In genomic region chr5:50667653-50668403, GRCh38 we compare ENCODE assay signal across 1 cellular context.
TF ChIP-seq lines count a peak whose summit lies in the region.

No MANE protein-coding gene starts in this region.

TF ChIP-seq in GM12878, 131 proteins besides CTCF, POLR2A, EP300 and RAD21 (continued from another document and continues in another):
- TF ChIP-seq BCLAF1 (IDR thresholded peaks at IDR 0.05) = no peak
- no peak for TF ChIP-seq TARDBP (IDR thresholded peaks at IDR 0.05; ENCODE audit: borderline replicate concordance)
- no peak for TF ChIP-seq MYC (IDR thresholded peaks at IDR 0.05; ENCODE audit: insufficient read depth, insufficient read length, insufficient replicate concordance, low read length, severe bottlenecking)
- peak; percentile 89 for TF ChIP-seq MEF2B (IDR thresholded peaks at IDR 0.05; ENCODE audit: partially characterized antibody, poor library complexity, severe bottlenecking)
- peak; percentile 48; the same call in 1 of the 2 replicates for TF ChIP-seq MXI1 (IDR thresholded peaks at IDR 0.05; ENCODE audit: low read depth, low read length)
- TF ChIP-seq STAT1 (conservative IDR thresholded peaks at IDR 0.05) = no peak
- TF ChIP-seq KDM1A (IDR thresholded peaks at IDR 0.05; ENCODE audit: borderline replicate concordance) = no peak
- no peak for TF ChIP-seq STAT3 (IDR thresholded peaks at IDR 0.05; ENCODE audit: low read depth, low read length)
- TF ChIP-seq, protein P1, sequence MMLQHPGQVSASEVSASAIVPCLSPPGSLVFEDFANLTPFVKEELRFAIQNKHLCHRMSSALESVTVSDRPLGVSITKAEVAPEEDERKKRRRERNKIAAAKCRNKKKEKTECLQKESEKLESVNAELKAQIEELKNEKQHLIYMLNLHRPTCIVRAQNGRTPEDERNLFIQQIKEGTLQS (IDR thresholded peaks at IDR 0.05; ENCODE audit: borderline replicate concordance, extremely low read depth, low read depth, low read length) = no peak
- TF ChIP-seq POU2F2 (IDR thresholded peaks at IDR 0.05; ENCODE audit: borderline replicate concordance, low read depth, low read length) = no peak
- TF ChIP-seq NKRF (conservative IDR thresholded peaks at IDR 0.05) = peak; percentile 53
- TF ChIP-seq BCL11A (IDR thresholded peaks at IDR 0.05; ENCODE audit: low read depth, low read length) = 0 out of 2 replicates have a peak, but pooled peaks have one; percentile 45
- TF ChIP-seq SUPT20H (IDR thresholded peaks at IDR 0.05; ENCODE audit: borderline replicate concordance, control insufficient read depth, low read depth, low read length) = no peak
- TF ChIP-seq PAX8 (IDR thresholded peaks at IDR 0.05) = no peak
- peak; percentile 62; the same call in 1 of the 2 replicates for TF ChIP-seq PML (IDR thresholded peaks at IDR 0.05; ENCODE audit: low read length)
- no peak for TF ChIP-seq NR2F1 (conservative IDR thresholded peaks at IDR 0.05)
- no peak for TF ChIP-seq NR2C1 (IDR thresholded peaks at IDR 0.05)
- no peak for TF ChIP-seq KLF5 (IDR thresholded peaks at IDR 0.05; ENCODE audit: partially characterized antibody)
- no peak for TF ChIP-seq JUND (IDR thresholded peaks at IDR 0.05; ENCODE audit: low read depth, low read length)
- TF ChIP-seq SMAD1 (IDR thresholded peaks at IDR 0.05; ENCODE audit: low read depth, partially characterized antibody) = peak; percentile 83
- no peak for TF ChIP-seq LARP7 (IDR thresholded peaks at IDR 0.05)
- TF ChIP-seq, protein P2, sequence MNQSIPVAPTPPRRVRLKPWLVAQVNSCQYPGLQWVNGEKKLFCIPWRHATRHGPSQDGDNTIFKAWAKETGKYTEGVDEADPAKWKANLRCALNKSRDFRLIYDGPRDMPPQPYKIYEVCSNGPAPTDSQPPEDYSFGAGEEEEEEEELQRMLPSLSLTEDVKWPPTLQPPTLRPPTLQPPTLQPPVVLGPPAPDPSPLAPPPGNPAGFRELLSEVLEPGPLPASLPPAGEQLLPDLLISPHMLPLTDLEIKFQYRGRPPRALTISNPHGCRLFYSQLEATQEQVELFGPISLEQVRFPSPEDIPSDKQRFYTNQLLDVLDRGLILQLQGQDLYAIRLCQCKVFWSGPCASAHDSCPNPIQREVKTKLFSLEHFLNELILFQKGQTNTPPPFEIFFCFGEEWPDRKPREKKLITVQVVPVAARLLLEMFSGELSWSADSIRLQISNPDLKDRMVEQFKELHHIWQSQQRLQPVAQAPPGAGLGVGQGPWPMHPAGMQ (IDR thresholded peaks at IDR 0.05; ENCODE audit: borderline replicate concordance) = no peak
- 0 out of 2 replicates have a peak, but pooled peaks have one; percentile 7 for TF ChIP-seq CBX5 (IDR thresholded peaks at IDR 0.05; ENCODE audit: low read depth)
- TF ChIP-seq NFYA (IDR thresholded peaks at IDR 0.05; ENCODE audit: borderline replicate concordance, low read depth, low read length) = no peak
- no peak for TF ChIP-seq CEBPZ (IDR thresholded peaks at IDR 0.05; ENCODE audit: low read depth, low read length)
- no peak for TF ChIP-seq SUZ12 (IDR thresholded peaks at IDR 0.05; ENCODE audit: unreplicated experiment)
- TF ChIP-seq ZSCAN29 (IDR thresholded peaks at IDR 0.05) = no peak
- no peak for TF ChIP-seq CUX1 (IDR thresholded peaks at IDR 0.05; ENCODE audit: insufficient replicate concordance, low read depth, low read length)
- TF ChIP-seq HDAC6 (IDR thresholded peaks at IDR 0.05; ENCODE audit: unreplicated experiment) = no peak
- no peak for TF ChIP-seq RB1 (IDR thresholded peaks at IDR 0.05; ENCODE audit: borderline replicate concordance)
- peak; percentile 66; the same call in 1 of the 2 replicates for TF ChIP-seq TCF12 (IDR thresholded peaks at IDR 0.05; ENCODE audit: low read depth, low read length)
- TF ChIP-seq HCFC1 (IDR thresholded peaks at IDR 0.05; ENCODE audit: low read length) = no peak
- no peak for TF ChIP-seq HSF1 (IDR thresholded peaks at IDR 0.05; ENCODE audit: low read depth, low read length)
- TF ChIP-seq EGR1 (IDR thresholded peaks at IDR 0.05; ENCODE audit: borderline replicate concordance in 1 of 2, low read depth in 2 of 2, low read length in 2 of 2) = no peak
- TF ChIP-seq ZNF207 (IDR thresholded peaks at IDR 0.05; ENCODE audit: borderline replicate concordance) = no peak; the same call in 1 of the 2 replicates
- peak; percentile 40; the same call in 1 of the 2 replicates for TF ChIP-seq SMAD5 (IDR thresholded peaks at IDR 0.05; ENCODE audit: low read depth)
- peak; percentile 46; the same call in 1 of the 2 replicates for TF ChIP-seq GABPA (IDR thresholded peaks at IDR 0.05; ENCODE audit: low read depth)
- TF ChIP-seq ZBTB33 (IDR thresholded peaks at IDR 0.05) = no peak
- no peak for TF ChIP-seq CREM (IDR thresholded peaks at IDR 0.05; ENCODE audit: low read depth)
- no peak for TF ChIP-seq SREBF2 (IDR thresholded peaks at IDR 0.05; ENCODE audit: low read length)
- TF ChIP-seq SRF (IDR thresholded peaks at IDR 0.05; ENCODE audit: low read depth in 2 of 2, low read length in 2 of 2) = 0 out of 4 replicates have a peak, but pooled peaks of 1 of the 2 experiments have one; percentile 36
- no peak for TF ChIP-seq BRCA1 (IDR thresholded peaks at IDR 0.05; ENCODE audit: low read depth, low read length)
- TF ChIP-seq IRF4 (IDR thresholded peaks at IDR 0.05; ENCODE audit: low read depth, low read length) = no peak
- no peak; the same call in none of the 2 replicates for TF ChIP-seq DPF2 (IDR thresholded peaks at IDR 0.05)
- TF ChIP-seq SPI1 (IDR thresholded peaks at IDR 0.05; ENCODE audit: borderline replicate concordance, insufficient read depth, low read depth, low read length) = no peak
- no peak for TF ChIP-seq SP1 (IDR thresholded peaks at IDR 0.05; ENCODE audit: low read depth, low read length)
- no peak; the same call in 1 of the 2 replicates for TF ChIP-seq TAF1 (IDR thresholded peaks at IDR 0.05; ENCODE audit: borderline replicate concordance, low read depth, low read length)
- TF ChIP-seq SMC3 (IDR thresholded peaks at IDR 0.05; ENCODE audit: borderline replicate concordance, low read length) = peak; percentile 16; the same call in 1 of the 2 replicates
- no peak for TF ChIP-seq RFX5 (IDR thresholded peaks at IDR 0.05; ENCODE audit: low read depth, low read length)
